In genomic region chr3:11476814-11477213, GRCh38 we compare ENCODE assay signal across 10 cellular contexts.
DNase-seq lines count a peak whose midpoint lies in the region; ATAC-seq and TF ChIP-seq lines count a peak whose summit lies in the region.
"Had no signal": no experiment of that assay in that cellular context is flagged by ENCODE, and none has a peak within 500 bp of the region (broad histone marks: within the 10 kb centered on the region; RNA-seq: fewer than 3 reads in every experiment).

No MANE protein-coding gene starts in this region.

- no peak for TF ChIP-seq CTCF in tibial nerve (IDR thresholded peaks at IDR 0.05)

- TF ChIP-seq POLR2A in tibial nerve (IDR thresholded peaks at IDR 0.05): no peak

- WGBS in tibial nerve, 2 donors: 29 to 37% methylated on average over 3 of the region's 3 CpGs

- peaks cover 0 to 45% (median 6%) of the 10 kb centered on the region in 4 donors for H3K4me1 ChIP-seq in tibial nerve

- ATAC-seq in GM19328 (IDR thresholded peaks at IDR 0.05; ENCODE audit: unreplicated experiment): no peak
- ATAC-seq: activated T-cell treated with anti-CD3 and anti-CD28 coated beads, Interleukin-2, amount 50 U/mL, for 72 hours had no signal

- no peak overlapping the region for H3K4me3 ChIP-seq in tibial nerve

- TF ChIP-seq EP300 in tibial nerve (IDR thresholded peaks at IDR 0.05): no peak

- no peaks in the 10 kb centered on the region for H3K27me3 ChIP-seq in tibial nerve

- H3K9me3 ChIP-seq in tibial nerve: no peaks in the 10 kb centered on the region

- H3K27ac ChIP-seq in tibial nerve: peak overlapping the region in 3 of 4 donors; percentile 13 to 84 (median 69)
- H3K27ac ChIP-seq: WERI-Rb-1 had no signal

- DNase-seq in NCI-H2196 (lab: John Stamatoyannopoulos, UW; ENCODE audit: unreplicated experiment): peak; percentile 27
- no peak for DNase-seq in NCI-H2196 treated with DMSO at 0.1 percent for 48 hours (lab: John Stamatoyannopoulos, UW; ENCODE audit: unreplicated experiment)
- DNase-seq in NCI-H82 treated with DMSO at 0.1 percent for 48 hours (lab: John Stamatoyannopoulos, UW; ENCODE audit: unreplicated experiment): peak; percentile 59
- DNase-seq in foreskin melanocyte: peak; percentile 65
- DNase-seq in tibial nerve (ENCODE audit: low spot score in 2 of 2): no peak
- no peak for DNase-seq in putamen (ENCODE audit: low spot score)
- DNase-seq in NCI-H187 treated with DMSO at 0.1 percent for 48 hours (lab: John Stamatoyannopoulos, UW): no peak
- DNase-seq: activated T-cell treated with anti-CD3 and anti-CD28 coated beads, Interleukin-2, amount 50 U/mL, for 72 hours; WERI-Rb-1 had no signal

- H3K36me3 ChIP-seq in tibial nerve: no peaks in the 10 kb centered on the region
- H3K36me3 ChIP-seq: WERI-Rb-1 had no signal

Comparison
In these comparisons a context has a peak if more than half of its experiments do, and no peak if none do; other contexts are left out.
1. DNase-seq: peak in NCI-H2196 (single experiment), NCI-H82 treated with DMSO at 0.1 percent for 48 hours (single experiment) and foreskin melanocyte (single experiment); none in NCI-H2196 treated with DMSO at 0.1 percent for 48 hours (single experiment), tibial nerve (0 of 2), putamen (single experiment) and NCI-H187 treated with DMSO at 0.1 percent for 48 hours (single experiment).